11 cellular contexts compared by ENCODE assay signal in genomic region chr2:162490052-162490717, GRCh38.
DNase-seq lines count a peak whose midpoint lies in the region; ATAC-seq, FAIRE-seq and TF ChIP-seq lines count a peak whose summit lies in the region.
"Had no signal": no experiment of that assay in that cellular context is flagged by ENCODE, and none has a peak within 500 bp of the region (broad histone marks: within the 10 kb centered on the region; RNA-seq: fewer than 3 reads in every experiment).

No MANE protein-coding gene starts in this region.

- H3K27me3 ChIP-seq in small intestine (ENCODE audit: control insufficient read depth in 2 of 2, insufficient read depth in 2 of 2, low read length in 2 of 2) (no peaks in the 10 kb centered on the region), psoas muscle (ENCODE audit: insufficient read depth in 3 of 3, low read length in 2 of 3) (no peaks in the 10 kb centered on the region)

- H3K36me3 ChIP-seq in small intestine (ENCODE audit: control insufficient read depth in 2 of 2, insufficient read depth in 2 of 2, low read length in 2 of 2) (no peaks in the 10 kb centered on the region), psoas muscle (ENCODE audit: insufficient read depth in 1 of 2, low read depth in 1 of 2) (no peaks in the 10 kb centered on the region)

- no peak for DNase-seq in effector CD8-positive, alpha-beta T cell (lab: John Stamatoyannopoulos, UW)
- no peak for DNase-seq in small intestine
- DNase-seq in psoas muscle, result no peak
- DNase-seq: central memory CD4-positive, alpha-beta T cell; KBM-7 had no signal

- intact Hi-C loops in psoas muscle (cut with DNase I), result no loop called here

- no peak overlapping the region for H3K27ac ChIP-seq in small intestine (ENCODE audit: low read depth in 1 of 2, low read length in 1 of 2)
- no peak overlapping the region for H3K27ac ChIP-seq in psoas muscle

- peaks cover 2% of the 10 kb centered on the region for H3K9me3 ChIP-seq in small intestine (ENCODE audit: control insufficient read depth, low read depth)
- H3K9me3 ChIP-seq in psoas muscle, result no peaks in the 10 kb centered on the region

- H3K4me3 ChIP-seq in small intestine (ENCODE audit: low read depth in 1 of 2, low read length in 2 of 2), result no peak overlapping the region
- no peak overlapping the region for H3K4me3 ChIP-seq in psoas muscle

- 85 to 90% (median 87%) methylated on average over 5 of the region's 5 CpGs for WGBS in small intestine, 3 donors
- 87 to 94% (median 92%) methylated on average over 5 of the region's 5 CpGs for WGBS in psoas muscle, 3 donors

- ATAC-seq in GM18858 (IDR thresholded peaks at IDR 0.05; ENCODE audit: unreplicated experiment) (peak; percentile 80), GM21529 (IDR thresholded peaks at IDR 0.05; ENCODE audit: unreplicated experiment) (peak; percentile 87), HG03439 (IDR thresholded peaks at IDR 0.05; ENCODE audit: unreplicated experiment) (peak; percentile 87), esophagus mucosa (peak; percentile 91), psoas muscle (no peak), HG03139 (IDR thresholded peaks at IDR 0.05; ENCODE audit: unreplicated experiment) (no peak)
- ATAC-seq: Panc1 had no signal

- H3K4me1 ChIP-seq in small intestine (ENCODE audit: control insufficient read depth in 2 of 2, insufficient read depth in 1 of 2, low read depth in 1 of 2, low read length in 1 of 2) (no peaks in the 10 kb centered on the region), psoas muscle (no peaks in the 10 kb centered on the region)

- no peak for FAIRE-seq in small intestine (lab: Jason Lieb, UNC)

- TF ChIP-seq CTCF in psoas muscle (IDR thresholded peaks at IDR 0.05), result no peak

Comparison
In these comparisons a context has a peak if more than half of its experiments do, and no peak if none do; other contexts are left out.
1. ATAC-seq: peak in GM18858 (single experiment), GM21529 (single experiment), HG03439 (single experiment) and esophagus mucosa (single experiment); none in psoas muscle (0 of 4) and HG03139 (single experiment).